8 cellular contexts compared by ENCODE assay signal in genomic region chr19:7928741-7929701, GRCh38. TPM values are rescaled to one million over a fixed set of nuclear protein-coding genes. Genes with fewer than 3 reads are reported as not detected.
DNase-seq lines count a peak whose midpoint lies in the region; ATAC-seq and TF ChIP-seq lines count a peak whose summit lies in the region.

No MANE protein-coding gene starts in this region.

- peaks cover 4% of the 10 kb centered on the region; the same call in 1 of the 2 replicates for H3K4me1 Mint-ChIP-seq in WTC11

- H3K9me3 ChIP-seq in DOHH2 (ENCODE audit: control insufficient read depth, insufficient read depth, low read length), result no peaks in the 10 kb centered on the region

- ATAC-seq in WTC11, result peak; percentile 63
- ATAC-seq in stimulated activated naive CD8-positive, alpha-beta T cell treated with anti-CD3 and anti-CD28 coated beads, Interleukin-15, Interleukin-2, amounts not matched to agents 100 U/mL and 50 U/mL, for 24 hours, result peak; percentile 28
- no peak for ATAC-seq in HG03342 (IDR thresholded peaks at IDR 0.05; ENCODE audit: unreplicated experiment)

- H3K36me3 ChIP-seq in DOHH2 (ENCODE audit: control insufficient read depth, low read length), result peaks cover 50% of the 10 kb centered on the region

- H3K4me3 Mint-ChIP-seq in WTC11, result no peak overlapping the region

- H3K4me1 ChIP-seq in DOHH2 (ENCODE audit: control insufficient read depth, low read length), result peaks cover 11% of the 10 kb centered on the region

- H3F3A ChIP-seq in DOHH2 (ENCODE audit: control insufficient read depth, insufficient read depth), result peaks cover 12% of the 10 kb centered on the region; the same call in 1 of the 2 replicates

- no peak overlapping the region for H3K4me2 ChIP-seq in DOHH2 (ENCODE audit: low read length)

- no peaks in the 10 kb centered on the region for H3K27me3 ChIP-seq in DOHH2 (ENCODE audit: control insufficient read depth, low read length)

- 0 out of 2 replicates have a peak, but pooled peaks cover 6% of the 10 kb centered on the region for H4K20me1 ChIP-seq in DOHH2 (ENCODE audit: control insufficient read depth, insufficient read depth, low read depth, low read length)

- POLR2A ChIA-PET in WTC11 (lab: Charles Lee), result interaction anchor here (0.7 to 1.3 kb wide), 3 partner anchors 15 to 71 kb away, joined by 8 to 13 read pairs (median 11); partner anchors contain the start of gene TIMM44

- CTCF ChIA-PET in WTC11 (lab: Charles Lee), result interaction anchor here (0.7 to 2.5 kb wide), 24 partner anchors 8 to 361 kb away, joined by 3 to 43 read pairs (median 7); partner anchors contain the start of genes MAP2K7, SNAPC2 and TIMM44

- DNase-seq in KG1 (lab: John Stamatoyannopoulos, UW) (peak; percentile 58), WTC11 (ENCODE audit: low spot score) (peak; percentile 84), lung microvascular endothelial cell (ENCODE audit: low read depth in 2 of 2) (peak; percentile 61 to 77), NCI-H2081 (lab: John Stamatoyannopoulos, UW) (no peak)
- DNase-seq in central memory CD4-positive, alpha-beta T cell, result peak; percentile 73
- DNase-seq in stimulated activated naive CD8-positive, alpha-beta T cell treated with anti-CD3 and anti-CD28 coated beads, Interleukin-15, Interleukin-2, amounts not matched to agents 100 U/mL and 50 U/mL, for 24 hours, result peak; percentile 76

- no peak overlapping the region for H3K27ac ChIP-seq in DOHH2 (ENCODE audit: low read depth, low read length)

- no peaks in the 10 kb centered on the region for H3K79me2 ChIP-seq in DOHH2 (ENCODE audit: control insufficient read depth, low read length)

- H3K36me3 Mint-ChIP-seq in WTC11, result peaks cover 17% of the 10 kb centered on the region

- no peaks in the 10 kb centered on the region for H3K9me3 Mint-ChIP-seq in WTC11

- no peaks in the 10 kb centered on the region for H3K27me3 Mint-ChIP-seq in WTC11 (ENCODE audit: low read depth)

- peak; percentile 66 for TF ChIP-seq CTCF in DOHH2 (IDR thresholded peaks at IDR 0.05; ENCODE audit: low read depth, low read length, poor library complexity, severe bottlenecking)
- TF ChIP-seq CTCF in WTC11 (IDR thresholded peaks at IDR 0.05), result peak; percentile 71

- H3K4me3 ChIP-seq in DOHH2 (ENCODE audit: low read length), result no peak overlapping the region

- H3K9me2 ChIP-seq in DOHH2 (replicated peaks; ENCODE audit: control insufficient read depth, low read length), result no peaks in the 10 kb centered on the region

- peak overlapping the region; percentile 70; the same call in 1 of the 2 replicates for H3K27ac Mint-ChIP-seq in WTC11

TF ChIP-seq in WTC11, 78 proteins besides CTCF, POLR2A, EP300 and RAD21 (continues in another document):
- TF ChIP-seq OVOL2 (CRISPR knock-in tag; IDR thresholded peaks at IDR 0.05; ENCODE audit: borderline replicate concordance), result no peak
- TF ChIP-seq NFATC4 (CRISPR knock-in tag; IDR thresholded peaks at IDR 0.05), result no peak
- no peak for TF ChIP-seq ZNF671 (CRISPR knock-in tag; IDR thresholded peaks at IDR 0.05)
- TF ChIP-seq SP1 (CRISPR knock-in tag; conservative IDR thresholded peaks at IDR 0.05), result no peak
- TF ChIP-seq CDX4 (CRISPR knock-in tag; IDR thresholded peaks at IDR 0.05; ENCODE audit: borderline replicate concordance), result no peak
- no peak for TF ChIP-seq ELF4 (CRISPR knock-in tag; IDR thresholded peaks at IDR 0.05; ENCODE audit: low read depth)
- TF ChIP-seq AR (CRISPR knock-in tag; IDR thresholded peaks at IDR 0.05), result no peak
- TF ChIP-seq IRF2 (CRISPR knock-in tag; IDR thresholded peaks at IDR 0.05; ENCODE audit: borderline replicate concordance, low read depth), result no peak
- no peak for TF ChIP-seq TEAD4 (CRISPR knock-in tag; IDR thresholded peaks at IDR 0.05)
- no peak for TF ChIP-seq USF1 (CRISPR knock-in tag; IDR thresholded peaks at IDR 0.05)
- no peak; the same call in 1 of the 2 replicates for TF ChIP-seq NFYB (CRISPR knock-in tag; conservative IDR thresholded peaks at IDR 0.05; ENCODE audit: low read depth)
- no peak for TF ChIP-seq ZNF532 (CRISPR knock-in tag; IDR thresholded peaks at IDR 0.05; ENCODE audit: borderline replicate concordance)
- no peak for TF ChIP-seq JUN (CRISPR knock-in tag; IDR thresholded peaks at IDR 0.05)

RNA-seq across cellular contexts. Expression of gene CTXN1, which starts 3.1 kb away (rescaled TPM):
- total RNA-seq in WTC11 (2021), result 41.5 to 48.2 TPM (median 44.3 TPM) in 3 replicates
- total RNA-seq in lung microvascular endothelial cell, result 1.4 and 2.0 TPM in 2 replicates

RNA-seq across cellular contexts. Expression of gene SNAPC2, which starts 8.9 kb away (rescaled TPM):
- total RNA-seq in WTC11 (2021) (23.2 to 24.3 TPM (median 23.7 TPM) in 3 replicates), lung microvascular endothelial cell (4.4 and 4.8 TPM in 2 replicates)

RNA-seq across cellular contexts. Expression of gene TGFBR3L, which starts 14.4 kb away (rescaled TPM):
- total RNA-seq in WTC11 (2021) (4.1 to 7.4 TPM (median 6.5 TPM) in 3 replicates), lung microvascular endothelial cell (under 0.01 TPM in 1 of 2 replicates, not detected in the other)

RNA-seq across cellular contexts. Expression of gene TIMM44, which starts 14.4 kb away (rescaled TPM):
- total RNA-seq in WTC11 (2021) (103 to 129 TPM (median 103 TPM) in 3 replicates), lung microvascular endothelial cell (22.9 and 28.2 TPM in 2 replicates)

RNA-seq across cellular contexts. Expression of gene MAP2K7, which starts 25.3 kb away (rescaled TPM):
- 39.4 to 46.9 TPM (median 46.3 TPM) in 3 replicates for total RNA-seq in WTC11 (2021)
- 6.8 and 9.9 TPM in 2 replicates for total RNA-seq in lung microvascular endothelial cell

Comparison
In these comparisons a context has a peak if more than half of its experiments do, and no peak if none do; other contexts are left out.
1. DNase-seq: peak in KG1 (single experiment), WTC11 (single experiment), central memory CD4-positive, alpha-beta T cell (single experiment), lung microvascular endothelial cell (2 of 2) and stimulated activated naive CD8-positive, alpha-beta T cell treated with anti-CD3 and anti-CD28 coated beads, Interleukin-15, Interleukin-2, amounts not matched to agents 100 U/mL and 50 U/mL, for 24 hours (single experiment); none in NCI-H2081 (0 of 2).
2. RNA of gene CTXN1, which starts 3.1 kb away (total RNA-seq): 41.5 to 48.2 TPM in WTC11; 1.4 to 2.0 TPM in lung microvascular endothelial cell; every median in the first group is over 10 times any median in the second.